ENCODE assay signal across 19 cellular contexts in genomic region chr12:9074484-9075140, GRCh38. TPM values are rescaled to one million over a fixed set of nuclear protein-coding genes. Genes with fewer than 3 reads are reported as not detected.
DNase-seq lines count a peak whose midpoint lies in the region; ATAC-seq and TF ChIP-seq lines count a peak whose summit lies in the region.
"Had no signal": no experiment of that assay in that cellular context is flagged by ENCODE, and none has a peak within 500 bp of the region (broad histone marks: within the 10 kb centered on the region; RNA-seq: fewer than 3 reads in every experiment).

No MANE protein-coding gene starts in this region.

- peaks cover 23 to 98% (median 44%) of the 10 kb centered on the region in 4 donors for H3K36me3 ChIP-seq in right lobe of liver

- DNase-seq in Right ventricle myocardium inferior (ENCODE audit: missing footprints), result peak; percentile 47
- DNase-seq in left ventricle myocardium superior, result no peak
- DNase-seq in left lobe of liver (ENCODE audit: low spot score), result no peak
- peak in 1 of 3 donors; percentile 59 for DNase-seq in right lobe of liver
- DNase-seq in dorsolateral prefrontal cortex, result no peak
- DNase-seq in HPDE6-E6E7 (ENCODE audit: extremely low spot score), result no peak
- DNase-seq: AML-193; Caco-2; Calu3; CD4-positive, alpha-beta T cell; CD8-positive, alpha-beta T cell; DMS79 treated with DMSO at 0.1 percent for 48 hours; GF-D8 had no signal

- intact Hi-C loops in Right ventricle myocardium inferior (cut with DNase I) (loop anchor here (1.0 kb wide), 1 partner anchor 29 kb away; no protein-coding TSS in a partner anchor), left ventricle myocardium superior (cut with micrococcal nuclease) (no loop called here), right lobe of liver (cut with DNase I) (no loop called here), dorsolateral prefrontal cortex (cut with DNase I) (no loop called here)

- no peak for TF ChIP-seq CTCF in right lobe of liver (IDR thresholded peaks at IDR 0.05)
- TF ChIP-seq CTCF in dorsolateral prefrontal cortex (IDR thresholded peaks at IDR 0.05 in 54 of 56, conservative IDR thresholded peaks at IDR 0.05 in 2 of 56; ENCODE audit: low read depth in 1 of 56, partially characterized antibody in 56 of 56), result no peak

- ATAC-seq in Right ventricle myocardium inferior, result no peak
- ATAC-seq in left ventricle myocardium superior, result no peak
- peak; percentile 16 for ATAC-seq in left lobe of liver
- ATAC-seq in right lobe of liver, result peak in 3 of 4 donors; percentile 5 to 29 (median 10)
- ATAC-seq: A549; CD8-positive, alpha-beta T cell had no signal

- H3K4me3 ChIP-seq in right lobe of liver (no peak overlapping the region), dorsolateral prefrontal cortex (no peak overlapping the region)
- H3K4me3 ChIP-seq: A549; BLaER1 treated with 17β-estradiol and CSF1 and Interleukin-3, amounts not matched to agents 10 nM and 100 nM had no signal

- no peaks in the 10 kb centered on the region for H3K27me3 ChIP-seq in right lobe of liver
- no peaks in the 10 kb centered on the region for H3K27me3 ChIP-seq in dorsolateral prefrontal cortex
- H3K27me3 ChIP-seq: BLaER1 treated with 17β-estradiol and CSF1 and Interleukin-3, amounts not matched to agents 10 nM and 100 nM had no signal

- H3K27ac ChIP-seq in right lobe of liver (peak overlapping the region in 1 of 3 donors; percentile 51), dorsolateral prefrontal cortex (no peak overlapping the region)
- H3K27ac ChIP-seq: 22Rv1; A549; BLaER1 treated with 17β-estradiol and CSF1 and Interleukin-3, amounts not matched to agents 10 nM and 100 nM; C4-2B had no signal

- H3K9me3 ChIP-seq in right lobe of liver, result no peaks in the 10 kb centered on the region
- H3K9me3 ChIP-seq: A549; BLaER1 treated with 17β-estradiol and CSF1 and Interleukin-3, amounts not matched to agents 10 nM and 100 nM; Caco-2 had no signal

- H3K4me1 ChIP-seq in right lobe of liver, result peaks cover 0 to 75% (median 13%) of the 10 kb centered on the region in 4 donors
- H3K4me1 ChIP-seq: A549; BLaER1 treated with 17β-estradiol and CSF1 and Interleukin-3, amounts not matched to agents 10 nM and 100 nM; Caco-2 had no signal

- WGBS in right lobe of liver (ENCODE audit: insufficient coverage, low coverage, low lambda C conversion rate, missing lambda C conversion rate), result 62% methylated on average over 6 of the region's 10 CpGs

- peak; percentile 20 for TF ChIP-seq POLR2A in right lobe of liver (IDR thresholded peaks at IDR 0.05)

RNA-seq across cellular contexts. Expression of gene A2M, which starts 41.1 kb away (rescaled TPM):
- 640 TPM for total RNA-seq in Right ventricle myocardium inferior
- total RNA-seq in left ventricle myocardium superior, result 569 TPM
- 915 TPM for total RNA-seq in left lobe of liver
- total RNA-seq in right lobe of liver, result 1,000 to 10,000 TPM in 5 of 6 experiments, 100 to 1,000 TPM in 1; 978 to 3,352 (median 2,507) TPM
- total RNA-seq in dorsolateral prefrontal cortex, result 100 to 1,000 TPM in 102 of 120 experiments, 10 to 100 TPM in 18; 37.9 to 329 (median 135) TPM
- total RNA-seq: A172; B cell; Calu3; CD4-positive, alpha-beta T cell; CD8-positive, alpha-beta T cell had no signal

Comparison
In these comparisons a context has a peak if more than half of its experiments do, and no peak if none do; other contexts are left out.
1. ATAC-seq: peak in left lobe of liver (single experiment) and right lobe of liver (3 of 4); none in Right ventricle myocardium inferior (single experiment) and left ventricle myocardium superior (single experiment).